In genomic region chr1:228107636-228108035, GRCh38 we compare ENCODE assay signal across 9 cellular contexts. TPM values are rescaled to one million over a fixed set of nuclear protein-coding genes. Genes with fewer than 3 reads are reported as not detected.
DNase-seq lines count a peak whose midpoint lies in the region; ATAC-seq and TF ChIP-seq lines count a peak whose summit lies in the region.
"Had no signal": no experiment of that assay in that cellular context is flagged by ENCODE, and none has a peak within 500 bp of the region (broad histone marks: within the 10 kb centered on the region; RNA-seq: fewer than 3 reads in every experiment).

No MANE protein-coding gene starts in this region.

- no peaks in the 10 kb centered on the region for H3K27me3 Mint-ChIP-seq in T-helper 2 cell treated with Interferon-gamma antibody and Interleukin-4, amounts not matched to agents 5 μg/mL and 100 μg/mL, for 36 hours (ENCODE audit: low read depth)

- no peak for DNase-seq in T-helper 2 cell treated with Interferon-gamma antibody and Interleukin-4, amounts not matched to agents 5 μg/mL and 100 μg/mL, for 36 hours (ENCODE audit: low spot score)
- DNase-seq in T-helper 2 cell (no peak), Karpas-422 (no peak), adrenal gland (peak in 6 of 7 donors; percentile 33 to 67 (median 54)), suprapubic skin (ENCODE audit: low spot score in 2 of 2) (no peak)
- DNase-seq: SHP77 had no signal

- ATAC-seq in GM19351 (IDR thresholded peaks at IDR 0.05; ENCODE audit: unreplicated experiment) (no peak), HG03460 (IDR thresholded peaks at IDR 0.05; ENCODE audit: unreplicated experiment) (no peak)

- H3K4me1 ChIP-seq in Karpas-422 (ENCODE audit: low read length) (peaks cover 34% of the 10 kb centered on the region), adrenal gland (replicated peaks in 1 of 2) (peaks cover 8 to 28% of the 10 kb centered on the region in 2 donors), suprapubic skin (peaks cover 35% of the 10 kb centered on the region)

- TF ChIP-seq CTCF in adrenal gland (IDR thresholded peaks at IDR 0.05) (no peak), neural cell (IDR thresholded peaks at IDR 0.05; ENCODE audit: poor library complexity, severe bottlenecking) (no peak), suprapubic skin (IDR thresholded peaks at IDR 0.05) (no peak)

- H3K36me3 ChIP-seq in Karpas-422 (ENCODE audit: insufficient read depth, low read length): peaks cover 9% of the 10 kb centered on the region; the same call in 1 of the 2 replicates
- peaks cover 0 to 23% of the 10 kb centered on the region in 2 donors for H3K36me3 ChIP-seq in adrenal gland (replicated peaks in 1 of 2)
- H3K36me3 ChIP-seq in neural cell (ENCODE audit: insufficient read depth, low read length): no peaks in the 10 kb centered on the region
- peaks cover 22% of the 10 kb centered on the region for H3K36me3 ChIP-seq in suprapubic skin

- TF ChIP-seq POLR2A in adrenal gland (IDR thresholded peaks at IDR 0.05): peak in 1 of 2 donors; percentile 30
- no peak for TF ChIP-seq POLR2A in suprapubic skin (IDR thresholded peaks at IDR 0.05)

- H3K9me2 ChIP-seq in Karpas-422 (replicated peaks; ENCODE audit: insufficient read depth, low read length): no peaks in the 10 kb centered on the region
- no peaks in the 10 kb centered on the region for H3K9me2 ChIP-seq in neural cell (ENCODE audit: insufficient read depth, low read length)

- H3K4me3 Mint-ChIP-seq in T-helper 2 cell treated with Interferon-gamma antibody and Interleukin-4, amounts not matched to agents 5 μg/mL and 100 μg/mL, for 36 hours: peak overlapping the region; percentile 92

- H3K27me3 ChIP-seq in Karpas-422 (ENCODE audit: low read length): no peaks in the 10 kb centered on the region
- no peaks in the 10 kb centered on the region for H3K27me3 ChIP-seq in adrenal gland
- no peaks in the 10 kb centered on the region for H3K27me3 ChIP-seq in neural cell (ENCODE audit: insufficient read depth, low read depth, low read length)
- no peaks in the 10 kb centered on the region for H3K27me3 ChIP-seq in suprapubic skin

- peak overlapping the region; percentile 90 for H3K4me2 ChIP-seq in Karpas-422 (ENCODE audit: low read depth, low read length, poor library complexity, severe bottlenecking)
- no peak overlapping the region for H3K4me2 ChIP-seq in neural cell (ENCODE audit: low read length)

- no peak for TF ChIP-seq RAD21 in neural cell (conservative IDR thresholded peaks at IDR 0.05)

- H3K4me3 ChIP-seq in Karpas-422 (ENCODE audit: low read length) (peak overlapping the region; percentile 87), adrenal gland (no peak overlapping the region), neural cell (ENCODE audit: low read length) (peak overlapping the region; percentile 82), suprapubic skin (no peak overlapping the region)

- TF ChIP-seq EP300 in neural cell (conservative IDR thresholded peaks at IDR 0.05; ENCODE audit: poor library complexity, severe bottlenecking) (no peak), suprapubic skin (IDR thresholded peaks at IDR 0.05) (no peak)

- 75 to 85% (median 76%) methylated on average over 11 to 19 of the region's 19 CpGs for WGBS in adrenal gland, 4 donors
- WGBS in suprapubic skin: 85% methylated on average over 16 of the region's 19 CpGs

- H2AFZ ChIP-seq in Karpas-422 (ENCODE audit: low read length) (no peak overlapping the region), neural cell (ENCODE audit: low read depth, low read length) (no peak overlapping the region)

- intact Hi-C loops in adrenal gland (cut with DNase I): no loop called here

- peaks cover 8% of the 10 kb centered on the region for H3K36me3 Mint-ChIP-seq in T-helper 2 cell treated with Interferon-gamma antibody and Interleukin-4, amounts not matched to agents 5 μg/mL and 100 μg/mL, for 36 hours (ENCODE audit: low read depth)

- H3K79me2 ChIP-seq in Karpas-422 (ENCODE audit: low read length) (peaks cover 29% of the 10 kb centered on the region), neural cell (replicated peaks; ENCODE audit: insufficient read depth, low read length) (peaks cover 18% of the 10 kb centered on the region)

- H3F3A ChIP-seq in neural cell (ENCODE audit: insufficient read depth, low read length, poor library complexity, severe bottlenecking): no peaks in the 10 kb centered on the region

- no peaks in the 10 kb centered on the region for H3K9me3 ChIP-seq in Karpas-422 (ENCODE audit: low read length)
- no peaks in the 10 kb centered on the region for H3K9me3 ChIP-seq in adrenal gland (replicated peaks in 1 of 3)
- no peaks in the 10 kb centered on the region for H3K9me3 ChIP-seq in neural cell (ENCODE audit: low read length)
- no peaks in the 10 kb centered on the region for H3K9me3 ChIP-seq in suprapubic skin

- peaks cover 29% of the 10 kb centered on the region for H3K4me1 Mint-ChIP-seq in T-helper 2 cell treated with Interferon-gamma antibody and Interleukin-4, amounts not matched to agents 5 μg/mL and 100 μg/mL, for 36 hours (ENCODE audit: low read depth)

- H3K9ac ChIP-seq in Karpas-422 (ENCODE audit: low read length) (peak overlapping the region; percentile 87), neural cell (ENCODE audit: low read length) (no peak overlapping the region)

- no peak overlapping the region for H3K27ac ChIP-seq in Karpas-422 (ENCODE audit: low read length)
- peak overlapping the region in 2 of 5 donors; percentile 92 to 94 for H3K27ac ChIP-seq in adrenal gland
- no peak overlapping the region for H3K27ac ChIP-seq in neural cell (ENCODE audit: low read length)
- no peak overlapping the region for H3K27ac ChIP-seq in suprapubic skin

- H3K9me3 Mint-ChIP-seq in T-helper 2 cell treated with Interferon-gamma antibody and Interleukin-4, amounts not matched to agents 5 μg/mL and 100 μg/mL, for 36 hours: no peaks in the 10 kb centered on the region

- H3K27ac Mint-ChIP-seq in T-helper 2 cell treated with Interferon-gamma antibody and Interleukin-4, amounts not matched to agents 5 μg/mL and 100 μg/mL, for 36 hours: peak overlapping the region; percentile 95

- no peaks in the 10 kb centered on the region for H4K20me1 ChIP-seq in Karpas-422 (ENCODE audit: insufficient read depth, low read depth, low read length)
- no peaks in the 10 kb centered on the region for H4K20me1 ChIP-seq in neural cell (ENCODE audit: insufficient read depth)

TF ChIP-seq in neural cell, 6 proteins besides CTCF, POLR2A, EP300 and RAD21:
- no peak for TF ChIP-seq SMC3 (conservative IDR thresholded peaks at IDR 0.05; ENCODE audit: poor library complexity)
- TF ChIP-seq POLR2AphosphoS5 (IDR thresholded peaks at IDR 0.05): no peak
- TF ChIP-seq MXI1 (conservative IDR thresholded peaks at IDR 0.05; ENCODE audit: poor library complexity, severe bottlenecking): no peak

RNA-seq across cellular contexts. Expression of gene MRPL55, which starts 1.5 kb away (rescaled TPM):
- 76.6 and 79.2 TPM in 2 replicates for total RNA-seq in Karpas-422 (2014; rRNA removed; shearing (Covaris generic); ENCODE audit: low replicate concordance)
- 100 to 1,000 TPM in 2 of 8 donors, 10 to 100 TPM in 6; 56.4 to 120 (median 70.8) TPM for total RNA-seq in adrenal gland
- 100 to 1,000 TPM in 2 of 3 donors, 10 to 100 TPM in 1; 25.1 to 309 (median 303) TPM for polyA plus RNA-seq in adrenal gland
- 168 and 178 TPM in 2 replicates for polyA plus RNA-seq in neural cell
- polyA minus RNA-seq in neural cell: 39.2 and 54.3 TPM in 2 replicates
- total RNA-seq in suprapubic skin: 100 to 1,000 TPM in 3 of 4 donors, 10 to 100 TPM in 1; 99.3 to 161 (median 119) TPM

RNA-seq across cellular contexts. Expression of gene C1orf35, which starts 4.5 kb away (rescaled TPM):
- 10.4 and 24.7 TPM in 2 replicates for total RNA-seq in Karpas-422 (2014; rRNA removed; shearing (Covaris generic); ENCODE audit: low replicate concordance)
- 10 to 100 TPM in 6 of 8 donors, 1 to 10 TPM in 2; 8.0 to 24.8 (median 15.4) TPM for total RNA-seq in adrenal gland
- polyA plus RNA-seq in adrenal gland: 10 to 100 TPM in 2 of 3 donors, 1 to 10 TPM in 1; 5.0 to 42.0 (median 36.0) TPM
- 32.8 and 37.5 TPM in 2 replicates for polyA plus RNA-seq in neural cell
- polyA minus RNA-seq in neural cell: 12.3 and 12.7 TPM in 2 replicates
- total RNA-seq in suprapubic skin: 10 to 100 TPM; 10.6 to 32.3 (median 17.1) TPM

RNA-seq across cellular contexts. Expression of gene ARF1, which starts 25.1 kb away (rescaled TPM):
- 107 and 139 TPM in 2 replicates for total RNA-seq in Karpas-422 (2014; rRNA removed; shearing (Covaris generic); ENCODE audit: low replicate concordance)
- total RNA-seq in adrenal gland: 100 to 1,000 TPM; 345 to 611 (median 381) TPM
- polyA plus RNA-seq in adrenal gland: 100 to 1,000 TPM; 274 to 510 (median 384) TPM
- 168 and 202 TPM in 2 replicates for polyA plus RNA-seq in neural cell
- polyA minus RNA-seq in neural cell: 152 and 156 TPM in 2 replicates
- total RNA-seq in suprapubic skin: 100 to 1,000 TPM; 284 to 385 (median 362) TPM

RNA-seq across cellular contexts. Expression of gene GUK1, which starts 32.4 kb away (rescaled TPM):
- 74.4 and 203 TPM in 2 replicates for total RNA-seq in Karpas-422 (2014; rRNA removed; shearing (Covaris generic); ENCODE audit: low replicate concordance)
- total RNA-seq in adrenal gland (100 to 1,000 TPM; 162 to 427 (median 236) TPM), suprapubic skin (100 to 1,000 TPM; 384 to 510 (median 421) TPM)
- polyA plus RNA-seq in adrenal gland (100 to 1,000 TPM in 2 of 3 donors, 10 to 100 TPM in 1; 42.3 to 414 (median 388) TPM), neural cell (502 and 527 TPM in 2 replicates)
- polyA minus RNA-seq in neural cell: 186 and 206 TPM in 2 replicates

RNA-seq across cellular contexts. Expression of gene GJC2, which starts 42.1 kb away (rescaled TPM):
- 0.69 TPM in 1 of 2 replicates, not detected in the other for total RNA-seq in Karpas-422 (2014; rRNA removed; shearing (Covaris generic); ENCODE audit: low replicate concordance)
- 1 to 10 TPM in 7 of 8 donors, under 1 TPM in 1; 0.87 to 4.1 (median 1.3) TPM for total RNA-seq in adrenal gland
- 1 to 10 TPM in 2 of 3 donors, under 1 TPM in 1; 0.05 to 2.1 (median 1.8) TPM for polyA plus RNA-seq in adrenal gland
- polyA plus RNA-seq in neural cell: 1.7 and 2.3 TPM in 2 replicates
- polyA minus RNA-seq in neural cell: 1.7 and 2.4 TPM in 2 replicates
- 1 to 10 TPM; 2.5 to 3.6 (median 3.0) TPM for total RNA-seq in suprapubic skin

Comparison
In these comparisons a context has a peak if more than half of its experiments do, and no peak if none do; other contexts are left out.
1. DNase-seq: peak in adrenal gland (6 of 7); none in T-helper 2 cell treated with Interferon-gamma antibody and Interleukin-4, amounts not matched to agents 5 μg/mL and 100 μg/mL, for 36 hours (single experiment), T-helper 2 cell (0 of 5), Karpas-422 (single experiment) and suprapubic skin (0 of 2).
2. H3K4me3 ChIP-seq: peak in Karpas-422 (single experiment) and neural cell (single experiment); none in adrenal gland (0 of 4) and suprapubic skin (single experiment).